ENCODE assay signal across 8 cellular contexts in the genomic region with DNA sequence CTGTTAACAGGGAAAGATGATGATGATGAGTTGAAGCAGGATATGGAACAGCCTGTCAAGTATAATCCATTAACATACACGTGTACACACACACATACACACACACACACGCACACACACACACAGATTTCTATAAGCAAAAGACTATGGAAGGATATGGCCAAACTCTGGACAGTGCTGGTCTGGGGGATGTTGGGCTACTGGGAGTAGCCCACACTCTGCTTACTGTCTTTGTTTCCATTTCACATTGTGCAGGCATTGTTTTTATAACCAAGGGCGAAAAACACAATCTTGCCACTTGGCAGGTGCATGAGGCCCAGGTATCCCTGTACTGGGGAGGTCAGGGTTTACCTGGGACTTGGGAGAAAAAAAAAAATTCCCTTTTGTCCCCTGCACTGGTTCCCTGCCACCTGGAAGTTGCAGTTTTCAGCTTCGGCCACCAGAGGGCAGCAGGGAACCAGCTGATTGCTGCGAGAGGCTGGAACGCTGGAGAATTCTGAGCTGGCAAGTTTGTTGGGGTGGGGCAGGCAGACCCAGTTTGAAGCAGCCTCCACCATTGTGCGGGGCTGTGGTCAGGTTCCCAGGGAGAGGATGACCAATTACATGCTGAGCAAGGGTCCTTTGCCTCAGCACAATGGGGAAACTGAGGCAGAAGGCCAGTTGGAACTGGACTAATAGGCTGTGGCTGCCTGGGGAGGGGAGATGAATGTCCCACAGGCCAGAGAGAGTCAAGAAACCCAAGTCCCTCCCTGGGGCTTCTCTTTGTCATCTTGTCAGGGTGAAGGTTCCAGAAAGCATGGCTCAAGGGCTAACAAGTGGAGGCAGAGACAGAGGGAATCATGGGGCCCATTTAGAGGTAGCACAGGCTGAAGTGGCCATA. TPM values are rescaled to one million over a fixed set of nuclear protein-coding genes. Genes with fewer than 3 reads are reported as not detected.
DNase-seq lines count a peak whose midpoint lies in the region; ATAC-seq and TF ChIP-seq lines count a peak whose summit lies in the region.

No MANE protein-coding gene starts in this region.

- intact Hi-C loops in esophagus squamous epithelium (cut with DNase I): loop anchor here (5.0 kb wide), 1 partner anchor 93 kb away; no protein-coding TSS in a partner anchor

- no peak overlapping the region for H3K27ac ChIP-seq in OCI-LY1 (ENCODE audit: low read depth, low read length, poor library complexity, severe bottlenecking)
- H3K27ac ChIP-seq in esophagus squamous epithelium: no peak overlapping the region

- ATAC-seq in HG02884 (IDR thresholded peaks at IDR 0.05; ENCODE audit: unreplicated experiment) (peak; percentile 63), HG03442 (IDR thresholded peaks at IDR 0.05; ENCODE audit: unreplicated experiment) (no peak)
- peak; percentile 62 to 74 for ATAC-seq in naive thymus-derived CD8-positive, alpha-beta T cell
- ATAC-seq in stimulated activated effector memory CD8-positive, alpha-beta T cell treated with anti-CD3 and anti-CD28 coated beads, Interleukin-12 subunit alpha, Interleukin-12 subunit beta, amount 100 ng/mL, for 72 hours: peak; percentile 77

- H3K4me2 ChIP-seq in OCI-LY1 (ENCODE audit: low read length): no peak overlapping the region

- POLR2A ChIA-PET in naive thymus-derived CD8-positive, alpha-beta T cell (lab: Charles Lee): interaction anchor here (1.2 kb wide), 1 partner anchor 93 kb away, joined by 3 read pairs; no protein-coding TSS in a partner anchor

- no peaks in the 10 kb centered on the region for H3F3A ChIP-seq in OCI-LY1 (ENCODE audit: insufficient read depth, low read length)

- H4K20me1 ChIP-seq in OCI-LY1 (ENCODE audit: insufficient read depth, low read length): no peaks in the 10 kb centered on the region

- no peaks in the 10 kb centered on the region for H3K9me2 ChIP-seq in OCI-LY1 (ENCODE audit: low read depth, low read length)

- H3K4me1 ChIP-seq in OCI-LY1 (ENCODE audit: insufficient read depth, low read length, severe bottlenecking) (no peaks in the 10 kb centered on the region), esophagus squamous epithelium (peaks cover 3 to 21% (median 12%) of the 10 kb centered on the region in 3 donors)

- no peak for TF ChIP-seq POLR2A in esophagus squamous epithelium (IDR thresholded peaks at IDR 0.05)

- H3K36me3 Mint-ChIP-seq in naive thymus-derived CD8-positive, alpha-beta T cell: peaks cover 0 to 7% (median 3%) of the 10 kb centered on the region in 3 donors
- H3K36me3 Mint-ChIP-seq in stimulated activated effector memory CD8-positive, alpha-beta T cell treated with anti-CD3 and anti-CD28 coated beads, Interleukin-12 subunit alpha, Interleukin-12 subunit beta, amount 100 ng/mL, for 72 hours: no peaks in the 10 kb centered on the region

- H2AFZ ChIP-seq in OCI-LY1 (ENCODE audit: low read length): no peak overlapping the region

- H3K36me3 ChIP-seq in OCI-LY1 (ENCODE audit: insufficient read depth, low read length) (no peaks in the 10 kb centered on the region; the same call in 1 of the 2 replicates), esophagus squamous epithelium (no peaks in the 10 kb centered on the region)

- TF ChIP-seq CTCF in OCI-LY1 (IDR thresholded peaks at IDR 0.05; ENCODE audit: low read length) (peak; percentile 83), esophagus squamous epithelium (IDR thresholded peaks at IDR 0.05) (peak; percentile 91 to 100 (median 97))

- peaks cover 3 to 6% (median 6%) of the 10 kb centered on the region in 4 donors for H3K4me1 Mint-ChIP-seq in naive thymus-derived CD8-positive, alpha-beta T cell
- H3K4me1 Mint-ChIP-seq in stimulated activated effector memory CD8-positive, alpha-beta T cell treated with anti-CD3 and anti-CD28 coated beads, Interleukin-12 subunit alpha, Interleukin-12 subunit beta, amount 100 ng/mL, for 72 hours: peaks cover 6% of the 10 kb centered on the region

- DNase-seq in EH (ENCODE audit: low read depth) (peak; percentile 80), activated T-cell treated with anti-CD3 and anti-CD28 coated beads for 4 hours (peak; percentile 67), esophagus squamous epithelium (lab: John Stamatoyannopoulos, UW) (no peak)
- DNase-seq in naive thymus-derived CD8-positive, alpha-beta T cell: peak; percentile 47 to 85 (median 69)
- peak; percentile 74 to 87 for DNase-seq in stimulated activated effector memory CD8-positive, alpha-beta T cell treated with anti-CD3 and anti-CD28 coated beads, Interleukin-12 subunit alpha, Interleukin-12 subunit beta, amount 100 ng/mL, for 72 hours (ENCODE audit: low spot score in 2 of 2)

- 0 out of 2 replicates have a peak, but pooled peaks cover 2% of the 10 kb centered on the region for H3K9me3 ChIP-seq in OCI-LY1 (ENCODE audit: low read length)
- H3K9me3 ChIP-seq in esophagus squamous epithelium: peaks cover 0 to 8% (median 0%) of the 10 kb centered on the region in 3 donors

- H3K27ac Mint-ChIP-seq in naive thymus-derived CD8-positive, alpha-beta T cell: peak overlapping the region in 3 of 10 donors; percentile 17 to 72 (median 29)
- peak overlapping the region; percentile 71 for H3K27ac Mint-ChIP-seq in stimulated activated effector memory CD8-positive, alpha-beta T cell treated with anti-CD3 and anti-CD28 coated beads, Interleukin-12 subunit alpha, Interleukin-12 subunit beta, amount 100 ng/mL, for 72 hours

- no peaks in the 10 kb centered on the region for H3K79me2 ChIP-seq in OCI-LY1 (ENCODE audit: insufficient read depth, low read length)

- H3K4me3 ChIP-seq in OCI-LY1 (ENCODE audit: low read depth, low read length, poor library complexity, severe bottlenecking): no peak overlapping the region
- H3K4me3 ChIP-seq in esophagus squamous epithelium: no peak overlapping the region

- no peaks in the 10 kb centered on the region for H3K27me3 ChIP-seq in OCI-LY1 (ENCODE audit: insufficient read depth, low read length)
- H3K27me3 ChIP-seq in esophagus squamous epithelium: no peaks in the 10 kb centered on the region

- H3K9ac ChIP-seq in OCI-LY1 (ENCODE audit: low read length): no peak overlapping the region

- peaks cover 0 to 3% (median 0%) of the 10 kb centered on the region in 5 donors for H3K27me3 Mint-ChIP-seq in naive thymus-derived CD8-positive, alpha-beta T cell

- H3K9me3 Mint-ChIP-seq in naive thymus-derived CD8-positive, alpha-beta T cell: peaks cover 0 to 18% (median 4%) of the 10 kb centered on the region in 9 donors
- peaks cover 5% of the 10 kb centered on the region for H3K9me3 Mint-ChIP-seq in stimulated activated effector memory CD8-positive, alpha-beta T cell treated with anti-CD3 and anti-CD28 coated beads, Interleukin-12 subunit alpha, Interleukin-12 subunit beta, amount 100 ng/mL, for 72 hours

- H3K4me3 Mint-ChIP-seq in naive thymus-derived CD8-positive, alpha-beta T cell: no peak overlapping the region
- H3K4me3 Mint-ChIP-seq in stimulated activated effector memory CD8-positive, alpha-beta T cell treated with anti-CD3 and anti-CD28 coated beads, Interleukin-12 subunit alpha, Interleukin-12 subunit beta, amount 100 ng/mL, for 72 hours: no peak overlapping the region

- 11 to 12% methylated on average over 3 to 4 of the region's 7 CpGs for WGBS in esophagus squamous epithelium, 2 donors

RNA-seq across cellular contexts. Expression of a gene that starts 27.3 kb away (rescaled TPM):
- 100 to 1,000 TPM in 1 of 4 donors, 10 to 100 TPM in 3; 40.2 to 141 (median 56.6) TPM for total RNA-seq in esophagus squamous epithelium
- total RNA-seq in naive thymus-derived CD8-positive, alpha-beta T cell: 10 to 100 TPM; 29.1 to 33.8 TPM
- 10 to 100 TPM in 1 of 3 donors, 1 to 10 TPM in 2; 7.9 to 10.9 (median 8.6) TPM for polyA plus RNA-seq in naive thymus-derived CD8-positive, alpha-beta T cell
